In the genomic region with DNA sequence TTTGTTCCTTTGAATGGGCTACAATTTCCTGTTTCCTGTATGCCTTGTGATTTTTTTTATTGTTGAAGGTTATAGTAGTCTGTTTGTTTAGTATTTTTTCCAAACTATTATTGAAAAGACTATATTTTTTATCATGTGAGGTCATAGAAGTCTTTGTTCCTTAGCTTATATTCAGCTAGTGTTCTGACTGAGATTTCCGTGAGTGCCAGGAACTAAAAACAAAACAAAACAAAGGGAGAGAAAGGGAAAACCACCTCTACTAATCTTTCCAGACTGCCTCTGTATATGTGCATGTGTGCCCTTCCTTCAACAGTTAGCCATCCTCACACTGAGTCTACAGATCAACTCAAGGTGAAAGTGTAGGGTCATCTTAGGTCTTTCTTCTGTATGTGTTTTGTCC, we compare ENCODE assay signal across 22 cellular contexts.
DNase-seq lines count a peak whose midpoint lies in the region; ATAC-seq lines count a peak whose summit lies in the region.
"Had no signal": no experiment of that assay in that cellular context is flagged by ENCODE, and none has a peak within 500 bp of the region (broad histone marks: within the 10 kb centered on the region; RNA-seq: fewer than 3 reads in every experiment).

No MANE protein-coding gene starts in this region.

- no peaks in the 10 kb centered on the region for H3K27me3 ChIP-seq in CD4-positive, CD25-positive, alpha-beta regulatory T cell (ENCODE audit: control insufficient read depth, insufficient read depth, low read length)
- no peaks in the 10 kb centered on the region for H3K27me3 ChIP-seq in H7 (ENCODE audit: control insufficient read depth, insufficient read depth, low read length)
- H3K27me3 ChIP-seq: BE2C had no signal

- no peak overlapping the region for H3K27ac ChIP-seq in CD4-positive, CD25-positive, alpha-beta regulatory T cell (ENCODE audit: insufficient read depth, low read length, poor library complexity, severe bottlenecking)
- H3K27ac ChIP-seq: RWPE1 had no signal

- H3K36me3 ChIP-seq in CD4-positive, CD25-positive, alpha-beta regulatory T cell (ENCODE audit: control insufficient read depth, insufficient read depth, low read length) = peaks cover 16% of the 10 kb centered on the region
- H3K36me3 ChIP-seq in H7 (replicated peaks; ENCODE audit: control insufficient read depth, insufficient read depth, low read length) = no peaks in the 10 kb centered on the region
- H3K36me3 ChIP-seq: BE2C had no signal

- peaks cover 0 to 5% of the 10 kb centered on the region in 2 experiments for H3K9me3 ChIP-seq in CD4-positive, CD25-positive, alpha-beta regulatory T cell (ENCODE audit: control insufficient read depth in 2 of 2, low read length in 2 of 2)
- H3K9me3 ChIP-seq: BE2C had no signal

- H3K27ac Mint-ChIP-seq in T-helper 1 cell treated with Interleukin-12 subunit alpha and Interleukin-12 subunit beta and Interleukin-4 antibody, amounts not matched to agents 30 μg/mL and 1 μg/mL, for 36 hours = peak overlapping the region; percentile 35
- H3K27ac Mint-ChIP-seq in CD4-positive, CD25-positive, alpha-beta regulatory T cell = peak overlapping the region; percentile 7 to 79 (median 41)
- peak overlapping the region; percentile 26 for H3K27ac Mint-ChIP-seq in activated T-helper 17 cell treated with anti-CD3 and anti-CD28 coated beads, Interleukin-2, amount 50 U/mL, for 72 hours
- H3K27ac Mint-ChIP-seq: CD4-positive, alpha-beta T cell; GM23338 had no signal

- peaks cover 37% of the 10 kb centered on the region for H3K9me3 Mint-ChIP-seq in T-helper 1 cell treated with Interleukin-12 subunit alpha and Interleukin-12 subunit beta and Interleukin-4 antibody, amounts not matched to agents 30 μg/mL and 1 μg/mL, for 36 hours
- peaks cover 0 to 15% (median 5%) of the 10 kb centered on the region in 7 donors for H3K9me3 Mint-ChIP-seq in CD4-positive, CD25-positive, alpha-beta regulatory T cell
- H3K9me3 Mint-ChIP-seq in activated T-helper 17 cell treated with anti-CD3 and anti-CD28 coated beads, Interleukin-2, amount 50 U/mL, for 72 hours = peaks cover 12% of the 10 kb centered on the region
- H3K9me3 Mint-ChIP-seq: CD4-positive, alpha-beta T cell had no signal

- no peak for DNase-seq in T-helper 1 cell
- DNase-seq in CD4-positive, CD25-positive, alpha-beta regulatory T cell = no peak
- DNase-seq in lung microvascular endothelial cell (ENCODE audit: low read depth in 2 of 2) = peak; percentile 41 to 49
- no peak for DNase-seq in RKO (ENCODE audit: low spot score)
- DNase-seq in H7 = no peak
- DNase-seq: 8988T; BE2C; CD4-positive, alpha-beta T cell; DMS153; EL; NCI-H1105 treated with DMSO at 0.1 percent for 48 hours; NCI-H1694 treated with DMSO at 0.1 percent for 48 hours; NCI-H226; NCI-H524 treated with DMSO at 0.1 percent for 48 hours; PC-3 had no signal

- peaks cover 45% of the 10 kb centered on the region for H3K4me1 Mint-ChIP-seq in T-helper 1 cell treated with Interleukin-12 subunit alpha and Interleukin-12 subunit beta and Interleukin-4 antibody, amounts not matched to agents 30 μg/mL and 1 μg/mL, for 36 hours (ENCODE audit: low read depth)
- peaks cover 18 to 35% (median 30%) of the 10 kb centered on the region in 4 donors for H3K4me1 Mint-ChIP-seq in CD4-positive, CD25-positive, alpha-beta regulatory T cell
- H3K4me1 Mint-ChIP-seq in activated T-helper 17 cell treated with anti-CD3 and anti-CD28 coated beads, Interleukin-2, amount 50 U/mL, for 72 hours = peaks cover 8% of the 10 kb centered on the region

- H3K4me1 ChIP-seq in CD4-positive, CD25-positive, alpha-beta regulatory T cell (ENCODE audit: control insufficient read depth, insufficient read depth, low read length, poor library complexity, severe bottlenecking) = peaks cover 5% of the 10 kb centered on the region

- peaks cover 75% of the 10 kb centered on the region for H3K36me3 Mint-ChIP-seq in T-helper 1 cell treated with Interleukin-12 subunit alpha and Interleukin-12 subunit beta and Interleukin-4 antibody, amounts not matched to agents 30 μg/mL and 1 μg/mL, for 36 hours (ENCODE audit: low read depth)
- peaks cover 60% of the 10 kb centered on the region for H3K36me3 Mint-ChIP-seq in CD4-positive, CD25-positive, alpha-beta regulatory T cell
- peaks cover 80% of the 10 kb centered on the region for H3K36me3 Mint-ChIP-seq in activated T-helper 17 cell treated with anti-CD3 and anti-CD28 coated beads, Interleukin-2, amount 50 U/mL, for 72 hours (ENCODE audit: low read depth)

- peak overlapping the region; percentile 7 for H3K4me3 ChIP-seq in CD4-positive, CD25-positive, alpha-beta regulatory T cell (ENCODE audit: low read depth, low read length)
- H3K4me3 ChIP-seq in H7 (ENCODE audit: insufficient read depth, low read depth, low read length) = no peak overlapping the region
- H3K4me3 ChIP-seq: GM12878, GM23338 had no signal

- H3K4me3 Mint-ChIP-seq in T-helper 1 cell treated with Interleukin-12 subunit alpha and Interleukin-12 subunit beta and Interleukin-4 antibody, amounts not matched to agents 30 μg/mL and 1 μg/mL, for 36 hours = no peak overlapping the region
- H3K4me3 Mint-ChIP-seq in CD4-positive, CD25-positive, alpha-beta regulatory T cell = no peak overlapping the region
- no peak overlapping the region for H3K4me3 Mint-ChIP-seq in activated T-helper 17 cell treated with anti-CD3 and anti-CD28 coated beads, Interleukin-2, amount 50 U/mL, for 72 hours
- H3K4me3 Mint-ChIP-seq: CD4-positive, alpha-beta T cell; GM23338 had no signal

- H3K27me3 Mint-ChIP-seq in T-helper 1 cell treated with Interleukin-12 subunit alpha and Interleukin-12 subunit beta and Interleukin-4 antibody, amounts not matched to agents 30 μg/mL and 1 μg/mL, for 36 hours (ENCODE audit: low read depth) = no peaks in the 10 kb centered on the region
- H3K27me3 Mint-ChIP-seq in CD4-positive, CD25-positive, alpha-beta regulatory T cell = no peaks in the 10 kb centered on the region
- no peaks in the 10 kb centered on the region for H3K27me3 Mint-ChIP-seq in activated T-helper 17 cell treated with anti-CD3 and anti-CD28 coated beads, Interleukin-2, amount 50 U/mL, for 72 hours
- H3K27me3 Mint-ChIP-seq: CD4-positive, alpha-beta T cell had no signal

- ATAC-seq in CD4-positive, CD25-positive, alpha-beta regulatory T cell (ENCODE audit: low read depth in 2 of 2) = no peak
- no peak for ATAC-seq in activated T-helper 17 cell treated with anti-CD3 and anti-CD28 coated beads, Interleukin-2, amount 50 U/mL, for 72 hours (replicated peaks)
- ATAC-seq in GM18520 (IDR thresholded peaks at IDR 0.05; ENCODE audit: unreplicated experiment) = no peak
- ATAC-seq: GM12878, GM23338, HCT116, PC-3 had no signal

Comparison
In these comparisons a context has a peak if more than half of its experiments do, and no peak if none do; other contexts are left out.
1. DNase-seq: peak in lung microvascular endothelial cell (2 of 2); none in T-helper 1 cell (0 of 5), CD4-positive, CD25-positive, alpha-beta regulatory T cell (0 of 3), RKO (single experiment) and H7 (single experiment).
2. Peak in every context shown above with its lines, with median percentiles within 50 percentile points of each other: H3K27ac Mint-ChIP-seq.